1 cellular context compared by ENCODE assay signal in the genomic region with DNA sequence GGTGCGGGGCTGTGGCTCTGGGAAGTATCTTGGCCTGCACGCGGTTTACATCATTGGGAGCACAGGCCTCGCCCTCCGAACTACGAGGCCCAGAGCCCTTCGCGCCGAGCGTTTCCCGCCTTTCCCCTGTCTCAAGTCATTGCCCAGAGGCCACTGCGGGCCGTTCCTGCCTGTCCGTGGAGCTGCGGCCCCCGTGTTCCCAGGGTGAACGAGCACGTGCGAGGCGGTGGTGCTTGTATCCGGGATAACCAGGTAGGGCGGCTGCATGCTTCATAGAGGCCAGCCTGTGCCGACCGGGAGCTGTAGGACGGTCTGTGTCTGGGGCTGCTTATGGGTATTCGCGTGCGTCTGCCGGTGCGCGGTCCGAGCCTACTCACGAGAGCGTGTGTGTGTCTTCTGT.
TF ChIP-seq lines count a peak whose summit lies in the region.

No MANE protein-coding gene starts in this region.

TF ChIP-seq in WTC11, 78 proteins besides CTCF, POLR2A, EP300 and RAD21 (continued from another document):
- TF ChIP-seq TEAD4 (CRISPR knock-in tag; IDR thresholded peaks at IDR 0.05) = no peak
- no peak for TF ChIP-seq CREB1 (CRISPR knock-in tag; IDR thresholded peaks at IDR 0.05)
- TF ChIP-seq, protein P1, sequence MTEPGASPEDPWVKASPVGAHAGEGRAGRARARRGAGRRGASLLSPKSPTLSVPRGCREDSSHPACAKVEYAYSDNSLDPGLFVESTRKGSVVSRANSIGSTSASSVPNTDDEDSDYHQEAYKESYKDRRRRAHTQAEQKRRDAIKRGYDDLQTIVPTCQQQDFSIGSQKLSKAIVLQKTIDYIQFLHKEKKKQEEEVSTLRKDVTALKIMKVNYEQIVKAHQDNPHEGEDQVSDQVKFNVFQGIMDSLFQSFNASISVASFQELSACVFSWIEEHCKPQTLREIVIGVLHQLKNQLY (CRISPR knock-in tag; IDR thresholded peaks at IDR 0.05) = no peak
- no peak for TF ChIP-seq TP53 (CRISPR knock-in tag; IDR thresholded peaks at IDR 0.05)
- TF ChIP-seq ZNF138 (CRISPR knock-in tag; conservative IDR thresholded peaks at IDR 0.05) = no peak
- TF ChIP-seq, protein P2, sequence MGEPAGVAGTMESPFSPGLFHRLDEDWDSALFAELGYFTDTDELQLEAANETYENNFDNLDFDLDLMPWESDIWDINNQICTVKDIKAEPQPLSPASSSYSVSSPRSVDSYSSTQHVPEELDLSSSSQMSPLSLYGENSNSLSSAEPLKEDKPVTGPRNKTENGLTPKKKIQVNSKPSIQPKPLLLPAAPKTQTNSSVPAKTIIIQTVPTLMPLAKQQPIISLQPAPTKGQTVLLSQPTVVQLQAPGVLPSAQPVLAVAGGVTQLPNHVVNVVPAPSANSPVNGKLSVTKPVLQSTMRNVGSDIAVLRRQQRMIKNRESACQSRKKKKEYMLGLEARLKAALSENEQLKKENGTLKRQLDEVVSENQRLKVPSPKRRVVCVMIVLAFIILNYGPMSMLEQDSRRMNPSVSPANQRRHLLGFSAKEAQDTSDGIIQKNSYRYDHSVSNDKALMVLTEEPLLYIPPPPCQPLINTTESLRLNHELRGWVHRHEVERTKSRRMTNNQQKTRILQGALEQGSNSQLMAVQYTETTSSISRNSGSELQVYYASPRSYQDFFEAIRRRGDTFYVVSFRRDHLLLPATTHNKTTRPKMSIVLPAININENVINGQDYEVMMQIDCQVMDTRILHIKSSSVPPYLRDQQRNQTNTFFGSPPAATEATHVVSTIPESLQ (CRISPR knock-in tag; IDR thresholded peaks at IDR 0.05) = no peak
- TF ChIP-seq, protein P3, sequence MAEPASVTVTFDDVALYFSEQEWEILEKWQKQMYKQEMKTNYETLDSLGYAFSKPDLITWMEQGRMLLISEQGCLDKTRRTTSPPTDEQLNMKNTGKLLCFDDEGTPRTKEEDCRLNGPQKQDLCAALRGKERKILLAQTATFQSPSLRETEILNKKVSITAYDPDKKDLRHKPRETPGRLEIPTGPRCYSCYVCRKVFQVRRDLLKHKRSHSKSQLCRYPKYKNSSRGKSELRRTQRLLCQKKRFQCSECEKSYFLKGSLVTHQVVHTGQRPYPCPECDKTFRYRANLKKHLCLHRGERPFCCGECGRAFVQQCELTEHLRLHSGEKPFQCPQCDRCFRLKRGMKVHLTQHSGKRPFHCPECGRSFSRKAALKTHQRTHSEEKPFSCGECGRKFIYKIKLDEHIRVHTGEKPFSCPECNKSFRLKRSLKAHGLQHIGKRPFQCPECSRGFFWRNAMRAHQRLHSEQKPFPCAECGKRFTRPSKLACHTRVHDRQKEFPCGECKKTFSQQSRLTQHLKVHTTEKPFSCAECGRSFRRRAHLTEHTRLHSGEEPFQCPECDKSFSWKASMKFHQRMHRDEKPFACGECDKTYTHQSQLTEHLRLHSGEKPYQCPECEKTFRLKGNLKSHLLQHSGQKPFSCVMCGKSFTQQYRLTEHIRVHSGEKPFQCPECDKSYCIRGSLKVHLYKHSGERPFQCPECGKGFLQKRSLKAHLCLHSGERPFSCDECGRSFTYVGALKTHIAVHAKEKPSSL (CRISPR knock-in tag; conservative IDR thresholded peaks at IDR 0.05) = no peak
